19 cellular contexts compared by ENCODE assay signal in genomic region chr22:35555941-35556547, GRCh38. TPM values are rescaled to one million over a fixed set of nuclear protein-coding genes. Genes with fewer than 3 reads are reported as not detected.
DNase-seq lines count a peak whose midpoint lies in the region; ATAC-seq, FAIRE-seq and TF ChIP-seq lines count a peak whose summit lies in the region.
"Had no signal": no experiment of that assay in that cellular context is flagged by ENCODE, and none has a peak within 500 bp of the region (broad histone marks: within the 10 kb centered on the region; RNA-seq: fewer than 3 reads in every experiment).

No MANE protein-coding gene starts in this region.

- H4K5ac ChIP-seq in H1 (ENCODE audit: insufficient read length, low read depth, low read length), result no peak overlapping the region

- no peak overlapping the region for H2BK20ac ChIP-seq in H1 (ENCODE audit: low read length)

- TF ChIP-seq RAD21 in HepG2 (CRISPR knock-in tag; IDR thresholded peaks at IDR 0.05), result no peak
- no peak for TF ChIP-seq RAD21 in H1 (IDR thresholded peaks at IDR 0.05 in 1 of 2, conservative IDR thresholded peaks at IDR 0.05 in 1 of 2; ENCODE audit: low read depth in 2 of 2, low read length in 2 of 2)

- peaks cover 9% of the 10 kb centered on the region for H3K4me1 ChIP-seq in HepG2 (ENCODE audit: insufficient read depth, low read length)
- no peaks in the 10 kb centered on the region for H3K4me1 ChIP-seq in right lobe of liver
- H3K4me1 ChIP-seq in H1 (replicated peaks in 1 of 4; ENCODE audit: control insufficient read depth in 3 of 4, insufficient read depth in 4 of 4, low read length in 3 of 4), result peaks cover 0 to 7% (median 4%) of the 10 kb centered on the region in 4 experiments; a peak in 3 of 7 replicates
- H3K4me1 ChIP-seq in thyroid gland, result peaks cover 16 to 21% of the 10 kb centered on the region in 2 donors
- H3K4me1 ChIP-seq: A549, HAP-1 had no signal

- H3K4me3 ChIP-seq in HepG2 (replicated peaks in 1 of 3; ENCODE audit: insufficient read depth in 1 of 3, low read depth in 2 of 3, low read length in 3 of 3), result no peak overlapping the region
- no peak overlapping the region for H3K4me3 ChIP-seq in right lobe of liver
- H3K4me3 ChIP-seq in H1 (ENCODE audit: extremely low read depth in 1 of 4, insufficient read depth in 2 of 4, low read depth in 3 of 4, low read length in 4 of 4), result no peak overlapping the region
- H3K4me3 ChIP-seq in thyroid gland (replicated peaks in 1 of 3), result no peak overlapping the region
- H3K4me3 ChIP-seq: A549, BLaER1, HAP-1 had no signal

- in situ Hi-C loops in HepG2 (cut with HindIII; ENCODE audit: extremely low pct_ligation_motif_present, low pct_unique_long_range_greater_than_20kb), result no loop called here

- H3K9ac ChIP-seq in HepG2 (ENCODE audit: insufficient read depth, low read depth, low read length) (no peak overlapping the region), H1 (replicated peaks in 1 of 4; ENCODE audit: extremely low read depth in 1 of 4, low read depth in 3 of 4, low read length in 3 of 4) (no peak overlapping the region)
- H3K9ac ChIP-seq: BLaER1 had no signal

- no peak for DNase-seq in HepG2 (ENCODE audit: low spot score)
- DNase-seq in right lobe of liver, result no peak
- DNase-seq in H1 (ENCODE audit: low read depth in 1 of 2, low spot score in 2 of 2), result no peak
- DNase-seq in thyroid gland, result peak; percentile 72 to 74
- DNase-seq in MV-4-11 (lab: John Stamatoyannopoulos, UW), result no peak
- DNase-seq in RCC 7860 (ENCODE audit: low spot score), result no peak
- DNase-seq: Calu3; CD4-positive, alpha-beta memory T cell; DMS79 treated with DMSO at 0.1 percent for 48 hours; GF-D8 had no signal

- H3K56ac ChIP-seq in H1 (replicated peaks; ENCODE audit: insufficient read length, low read depth, low read length), result no peak overlapping the region

- no peak overlapping the region for H3K18ac ChIP-seq in H1 (ENCODE audit: extremely low read depth, low read length)

- H3K4me1 Mint-ChIP-seq in nephron, result peaks cover 17% of the 10 kb centered on the region

- TF ChIP-seq EP300 in HepG2 (IDR thresholded peaks at IDR 0.05; ENCODE audit: low read depth in 2 of 2, low read length in 2 of 2) (no peak), HepG2 (CRISPR knock-in tag; IDR thresholded peaks at IDR 0.05; ENCODE audit: borderline replicate concordance) (no peak), H1 (IDR thresholded peaks at IDR 0.05; ENCODE audit: borderline replicate concordance in 1 of 2, low read depth in 2 of 2, low read length in 2 of 2) (no peak)

- TF ChIP-seq CTCF in HepG2 (CRISPR knock-in tag; IDR thresholded peaks at IDR 0.05) (no peak), right lobe of liver (IDR thresholded peaks at IDR 0.05) (no peak), H1 (IDR thresholded peaks at IDR 0.05; ENCODE audit: control extremely low read depth in 1 of 3, insufficient read depth in 1 of 3, low read depth in 1 of 3, low read length in 3 of 3) (no peak), nephron (IDR thresholded peaks at IDR 0.05; ENCODE audit: unreplicated experiment in 3 of 3) (no peak), thyroid gland (IDR thresholded peaks at IDR 0.05) (no peak)

- H3K23ac ChIP-seq in H1 (ENCODE audit: insufficient read length), result no peak overlapping the region

- ATAC-seq in HepG2 (no peak), right lobe of liver (no peak), GM18502 (IDR thresholded peaks at IDR 0.05; ENCODE audit: poor library complexity, unreplicated experiment) (no peak)
- ATAC-seq: A549 had no signal

- no peak overlapping the region for H4K8ac ChIP-seq in H1 (ENCODE audit: extremely low read depth, insufficient read depth, low read length)

- H2AFZ ChIP-seq in HepG2 (ENCODE audit: low read length) (no peak overlapping the region), H1 (ENCODE audit: low read length) (no peak overlapping the region)

- peaks cover 39% of the 10 kb centered on the region for H3K27me3 Mint-ChIP-seq in nephron (ENCODE audit: low read depth)

- 6% methylated on average over 10 of the region's 10 CpGs for WGBS in HepG2 (ENCODE audit: low lambda C conversion rate)
- 57% methylated on average over 9 of the region's 10 CpGs for WGBS in right lobe of liver (ENCODE audit: insufficient coverage, low coverage, low lambda C conversion rate, missing lambda C conversion rate)
- WGBS in H1 (ENCODE audit: extremely low coverage in 1 of 2, insufficient coverage in 1 of 2, insufficient read length in 1 of 2, insufficient replicate concordance in 2 of 2, low coverage in 1 of 2, low lambda C conversion rate in 2 of 2, missing lambda C conversion rate in 1 of 2), 2 experiments, result 80% methylated on average over 10 of the region's 10 CpGs; no CpG with 5 or more reads in 1 of the 2 experiments
- WGBS in thyroid gland, 2 donors, result 25 to 30% methylated on average over 10 of the region's 10 CpGs

- peaks cover 6% of the 10 kb centered on the region for H3K9me3 Mint-ChIP-seq in nephron
- H3K9me3 Mint-ChIP-seq: CD4-positive, alpha-beta memory T cell; HFFc6 had no signal

- no peak overlapping the region for H2BK15ac ChIP-seq in H1 (ENCODE audit: low read length)

- no peak overlapping the region for H2BK12ac ChIP-seq in H1 (ENCODE audit: low read depth, low read length)

- H3K4ac ChIP-seq in H1 (replicated peaks; ENCODE audit: insufficient read length, low read depth, low read length), result no peak overlapping the region

- H3K79me2 ChIP-seq in HepG2 (ENCODE audit: insufficient read depth, low read length) (no peaks in the 10 kb centered on the region), H1 (ENCODE audit: control insufficient read depth in 1 of 2, insufficient read depth in 2 of 2, low read length in 2 of 2) (no peaks in the 10 kb centered on the region)

- CTCF ChIA-PET in HepG2 (lab: Yijun Ruan, JAX; ENCODE audit: low intra/inter-chr PET ratio, low total read pairs) (no interaction called here), H1 (lab: Charles Lee; ENCODE audit: partially characterized antibody) (interaction anchor here (0.8 to 1.7 kb wide), 7 partner anchors 10 to 205 kb away, joined by 3 to 6 read pairs (median 4); partner anchors contain the start of gene RASD2)

- H4K91ac ChIP-seq in H1 (replicated peaks; ENCODE audit: insufficient read length, low read length), result no peak overlapping the region

- no peaks in the 10 kb centered on the region for H3K79me1 ChIP-seq in H1 (ENCODE audit: low read depth, low read length)

- intact Hi-C loops in HepG2 (cut with micrococcal nuclease; ENCODE audit: unreplicated experiment), result no loop called here
- intact Hi-C loops in right lobe of liver (cut with DNase I), result no loop called here
- intact Hi-C loops in thyroid gland (cut with DNase I), result no loop called here

- H3K27ac ChIP-seq in HepG2 (ENCODE audit: extremely low read length, insufficient read depth, low read length) (no peak overlapping the region), right lobe of liver (no peak overlapping the region), H1 (ENCODE audit: low read depth, low read length) (no peak overlapping the region), thyroid gland (peak overlapping the region; percentile 40 to 58 (median 41))
- H3K27ac ChIP-seq: 22Rv1, A549, BLaER1 had no signal

- POLR2A ChIA-PET in HepG2 (lab: Yijun Ruan, JAX), result no interaction called here
- POLR2A ChIA-PET in H1 (lab: Charles Lee; ENCODE audit: partially characterized antibody), result interaction anchor here (1.2 kb wide), 1 partner anchor 19 kb away, joined by 3 read pairs; no protein-coding TSS in a partner anchor

- H2BK5ac ChIP-seq in H1 (ENCODE audit: low read depth, low read length), result no peak overlapping the region

- no peaks in the 10 kb centered on the region for H3K23me2 ChIP-seq in H1 (ENCODE audit: low read depth, low read length)

- H3K27me3 ChIP-seq in HepG2 (ENCODE audit: control insufficient read depth in 1 of 2, insufficient read depth in 2 of 2, low read length in 2 of 2) (peaks cover 0 to 21% of the 10 kb centered on the region in 2 experiments; a peak in 2 of 5 replicates), right lobe of liver (no peaks in the 10 kb centered on the region), H1 (replicated peaks in 1 of 4; ENCODE audit: control insufficient read depth in 3 of 4, extremely low read depth in 1 of 4, insufficient read depth in 3 of 4, low read length in 3 of 4) (no peaks in the 10 kb centered on the region), thyroid gland (no peaks in the 10 kb centered on the region)
- H3K27me3 ChIP-seq: BLaER1 had no signal

- FAIRE-seq in HepG2 (lab: Jason Lieb, UNC), result no peak
- no peak for FAIRE-seq in H1 (lab: Jason Lieb, UNC)
- no peak for FAIRE-seq in RCC 7860 (lab: Jason Lieb, UNC)
- FAIRE-seq: A549, HTR-8/SVneo had no signal

- H2BK120ac ChIP-seq in H1 (replicated peaks; ENCODE audit: low read depth, low read length), result no peak overlapping the region

- no peak overlapping the region for H3K14ac ChIP-seq in H1 (ENCODE audit: insufficient read length)

- H2AK5ac ChIP-seq in H1 (ENCODE audit: low read depth, low read length), result peak overlapping the region; percentile 9; the same call in 1 of the 2 replicates

- no peak overlapping the region for H3K4me2 ChIP-seq in HepG2 (ENCODE audit: low read depth, low read length)
- no peak overlapping the region for H3K4me2 ChIP-seq in H1 (ENCODE audit: insufficient read depth in 1 of 2, low read depth in 2 of 2, low read length in 2 of 2)
- H3K4me2 ChIP-seq: A549 had no signal

- H3K27ac Mint-ChIP-seq in nephron, result peak overlapping the region in 2 of 3 experiments; percentile 33 to 50
- H3K27ac Mint-ChIP-seq: HFFc6 had no signal

- no peaks in the 10 kb centered on the region for H4K20me1 ChIP-seq in HepG2 (ENCODE audit: insufficient read depth, low read length)
- no peaks in the 10 kb centered on the region for H4K20me1 ChIP-seq in H1 (replicated peaks in 1 of 2; ENCODE audit: control insufficient read depth in 1 of 2, insufficient read depth in 2 of 2, low read length in 2 of 2)
- H4K20me1 ChIP-seq: BLaER1 had no signal

- no peaks in the 10 kb centered on the region for H3K36me3 Mint-ChIP-seq in nephron (ENCODE audit: low read depth)
- H3K36me3 Mint-ChIP-seq: CD14-positive monocyte; CD4-positive, alpha-beta memory T cell had no signal

- no peaks in the 10 kb centered on the region for H3K36me3 ChIP-seq in HepG2 (replicated peaks in 1 of 2; ENCODE audit: control insufficient read depth in 1 of 2, insufficient read depth in 2 of 2, low read length in 2 of 2)
- H3K36me3 ChIP-seq in right lobe of liver, result no peaks in the 10 kb centered on the region
- H3K36me3 ChIP-seq in H1 (ENCODE audit: control insufficient read depth in 2 of 4, insufficient read depth in 4 of 4, low read length in 3 of 4), result no peaks in the 10 kb centered on the region
- H3K36me3 ChIP-seq in thyroid gland, result no peaks in the 10 kb centered on the region
- H3K36me3 ChIP-seq: BLaER1, HAP-1 had no signal

- TF ChIP-seq POLR2A in HepG2 (IDR thresholded peaks at IDR 0.05; ENCODE audit: insufficient read depth in 1 of 2, low read depth in 2 of 2, low read length in 2 of 2), result no peak
- TF ChIP-seq POLR2A in right lobe of liver (IDR thresholded peaks at IDR 0.05), result no peak
- TF ChIP-seq POLR2A in H1 (IDR thresholded peaks at IDR 0.05; ENCODE audit: control extremely low read depth in 1 of 2, low read depth in 2 of 2, low read length in 2 of 2), result no peak
- TF ChIP-seq POLR2A in thyroid gland (IDR thresholded peaks at IDR 0.05), result no peak

- no TSS peak for BruUV-seq in HepG2 (replicated peaks; lab: Mats Ljungman, UMichigan)

- H3K9me3 ChIP-seq in HepG2 (ENCODE audit: low read length) (no peaks in the 10 kb centered on the region), right lobe of liver (no peaks in the 10 kb centered on the region), H1 (ENCODE audit: insufficient read depth in 2 of 2, low read depth in 1 of 2, low read length in 1 of 2) (no peaks in the 10 kb centered on the region), thyroid gland (no peaks in the 10 kb centered on the region)
- H3K9me3 ChIP-seq: BLaER1, HAP-1 had no signal

- H3K4me3 Mint-ChIP-seq in nephron, result no peak overlapping the region
- H3K4me3 Mint-ChIP-seq: CD14-positive monocyte; CD4-positive, alpha-beta memory T cell had no signal

RNA-seq across cellular contexts. Expression of gene RASD2, which starts 15.4 kb away (rescaled TPM):
- total RNA-seq in HepG2 (2016; rRNA removed; fragmentation: Illumina TruSeq; extraction: Trizol) (not detected in 2 replicates), right lobe of liver (under 1 TPM in 4 of 6 experiments, not detected in 2; 0.05 to 0.20 (median 0.07) TPM), thyroid gland (1 to 10 TPM in 2 of 4 donors, under 1 TPM in 2; 0.13 to 1.6 (median 0.97) TPM)
- not detected in 2 replicates for total RNA-seq in HepG2 (2016; cell fraction: cytosol; rRNA removed; fragmentation: Illumina TruSeq; extraction: Trizol; ENCODE audit: low read depth)
- total RNA-seq in HepG2 (2016; cell fraction: insoluble cytoplasmic fraction; rRNA removed; fragmentation: Illumina TruSeq; extraction: Trizol), result not detected in 2 replicates
- total RNA-seq in HepG2 (2016; cell fraction: membrane; rRNA removed; fragmentation: Illumina TruSeq; extraction: Trizol), result not detected in 2 replicates
- total RNA-seq in HepG2 (2016; cell fraction: nucleus; rRNA removed; fragmentation: Illumina TruSeq; extraction: Trizol), result not detected in 2 replicates
- polyA plus RNA-seq in HepG2 (2011; rRNA removed) (not detected in 2 replicates), H1 (2011; rRNA removed) (1.9 and 3.8 TPM in 2 replicates)
- polyA plus RNA-seq in HepG2 (2011; cell fraction: cytosol; rRNA removed), result not detected in 2 replicates
- polyA plus RNA-seq in HepG2 (2011; cell fraction: nucleus; rRNA removed), result not detected in 2 replicates
- not detected in 2 replicates for polyA plus RNA-seq in HepG2 (2012)
- polyA plus RNA-seq in HepG2 (2016; cell fraction: cytosol; fragmentation: Illumina TruSeq; extraction: Trizol; ENCODE audit: low read depth), result not detected in 2 replicates
- polyA plus RNA-seq in HepG2 (2016; cell fraction: insoluble cytoplasmic fraction; fragmentation: Illumina TruSeq; extraction: Trizol; ENCODE audit: low read depth), result not detected in 2 replicates
- polyA plus RNA-seq in HepG2 (2016; cell fraction: membrane; fragmentation: Illumina TruSeq; extraction: Trizol; ENCODE audit: low read depth), result not detected in 2 replicates
- not detected in 2 replicates for polyA plus RNA-seq in HepG2 (2016; cell fraction: nucleus; fragmentation: Illumina TruSeq; extraction: Trizol; ENCODE audit: insufficient read depth, low read depth)
- polyA minus RNA-seq in HepG2 (2011; rRNA and poly(A)+ RNA removed; ENCODE audit: low replicate concordance), result 0.14 TPM in 1 of 2 replicates, not detected in the other
- polyA minus RNA-seq in HepG2 (2011; cell fraction: cytosol; rRNA and poly(A)+ RNA removed), result not detected in 2 replicates
- not detected in 2 replicates for polyA minus RNA-seq in HepG2 (2011; cell fraction: nucleus; rRNA and poly(A)+ RNA removed)
- total RNA-seq in H1 (2021; fragmentation: NEBNext Ultra II Directional; extraction: Animal tissue kit (Norgen Biotek cat#: 25700)), result 4.4 and 5.1 TPM in 2 replicates
- 1.5 TPM for polyA plus RNA-seq in H1 (2011; cell fraction: cytosol; rRNA removed)
- polyA plus RNA-seq in H1 (2011; cell fraction: nucleus; rRNA removed), result 2.6 TPM
- polyA plus RNA-seq in H1 (2012, experiment 1 of 2), result 2.0 to 4.3 TPM (median 3.4 TPM) in 4 replicates
- polyA plus RNA-seq in H1 (2012, experiment 2 of 2), result 3.1 TPM
- 3.4 TPM for polyA plus RNA-seq in H1 (2013, experiment 1 of 2)
- polyA plus RNA-seq in H1 (2013, experiment 2 of 2), result 3.6 TPM
- polyA minus RNA-seq in H1 (2011; rRNA and poly(A)+ RNA removed), result 1.5 and 1.9 TPM in 2 replicates
- 3.6 TPM for polyA minus RNA-seq in H1 (2011; cell fraction: cytosol; rRNA and poly(A)+ RNA removed)
- 1.8 TPM for polyA minus RNA-seq in H1 (2011; cell fraction: nucleus; rRNA and poly(A)+ RNA removed)
- total RNA-seq: CD4-positive, alpha-beta memory T cell; HFFc6 had no signal
- polyA plus RNA-seq: CD14-positive monocyte had no signal

Comparison
In these comparisons a context has a peak if more than half of its experiments do, and no peak if none do; other contexts are left out.
1. DNase-seq: peak in thyroid gland (2 of 2); none in HepG2 (single experiment), right lobe of liver (0 of 3), H1 (0 of 2), MV-4-11 (single experiment) and RCC 7860 (single experiment).
2. H3K27ac ChIP-seq: peak in thyroid gland (3 of 3); none in HepG2 (single experiment), right lobe of liver (0 of 3) and H1 (single experiment).
3. Of the 41 proteins assayed by ChIP-seq in both HepG2 and H1: peak only in HepG2: none; only in H1: KDM1A; in both: none; in neither: 39; mixed calls (peak in some experiments, not most) for 1.